11 cellular contexts compared by ENCODE assay signal in the genomic region with DNA sequence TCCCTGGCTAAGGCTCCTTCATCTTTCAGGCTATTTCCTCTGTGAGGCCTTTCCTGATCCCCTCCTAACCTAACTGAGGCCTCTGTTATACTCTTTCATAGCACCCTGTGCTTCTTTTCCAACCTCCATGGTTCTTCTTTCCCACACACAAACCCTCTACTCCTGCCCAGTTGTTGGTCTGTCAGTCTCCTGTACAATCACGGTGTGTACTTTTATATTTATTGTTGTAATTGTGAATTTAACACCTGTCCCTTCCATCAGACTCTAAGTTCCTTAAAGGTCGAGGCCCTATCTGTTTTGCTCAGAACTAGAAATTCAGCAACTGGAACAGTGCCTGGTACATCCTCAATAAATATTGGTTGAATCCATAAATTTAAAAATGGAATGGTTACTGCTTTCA.
"Had no signal": no experiment of that assay in that cellular context is flagged by ENCODE, and none has a peak within 500 bp of the region (broad histone marks: within the 10 kb centered on the region; RNA-seq: fewer than 3 reads in every experiment).

No MANE protein-coding gene starts in this region.

- H3K4me3 Mint-ChIP-seq: GM23338, H9, HFFc6 had no signal

- H3K27ac ChIP-seq: GM23248 had no signal

- H3K9ac ChIP-seq: GM23248 had no signal

- ATAC-seq: GM23338, HCT116 had no signal

- H3K36me3 ChIP-seq: HAP-1 had no signal

- H3K4me1 Mint-ChIP-seq: GM23338 had no signal

- H3K4me2 ChIP-seq: GM23338 had no signal

- DNase-seq: GM23248, GOT3, H7, H9, HCEC 1CT, HFFc6 had no signal

- H3K4me3 ChIP-seq: GM23248, GM23338, HAP-1 had no signal

- FAIRE-seq: H1, H54 had no signal

- H3K27ac Mint-ChIP-seq: GM23338, HFFc6 had no signal

- H2AFZ ChIP-seq: GM23248, GM23338 had no signal

- H3K9me3 Mint-ChIP-seq: GM23338 had no signal

- H3K4me1 ChIP-seq: HAP-1 had no signal
